ENCODE assay signal across 8 cellular contexts in the genomic region with DNA sequence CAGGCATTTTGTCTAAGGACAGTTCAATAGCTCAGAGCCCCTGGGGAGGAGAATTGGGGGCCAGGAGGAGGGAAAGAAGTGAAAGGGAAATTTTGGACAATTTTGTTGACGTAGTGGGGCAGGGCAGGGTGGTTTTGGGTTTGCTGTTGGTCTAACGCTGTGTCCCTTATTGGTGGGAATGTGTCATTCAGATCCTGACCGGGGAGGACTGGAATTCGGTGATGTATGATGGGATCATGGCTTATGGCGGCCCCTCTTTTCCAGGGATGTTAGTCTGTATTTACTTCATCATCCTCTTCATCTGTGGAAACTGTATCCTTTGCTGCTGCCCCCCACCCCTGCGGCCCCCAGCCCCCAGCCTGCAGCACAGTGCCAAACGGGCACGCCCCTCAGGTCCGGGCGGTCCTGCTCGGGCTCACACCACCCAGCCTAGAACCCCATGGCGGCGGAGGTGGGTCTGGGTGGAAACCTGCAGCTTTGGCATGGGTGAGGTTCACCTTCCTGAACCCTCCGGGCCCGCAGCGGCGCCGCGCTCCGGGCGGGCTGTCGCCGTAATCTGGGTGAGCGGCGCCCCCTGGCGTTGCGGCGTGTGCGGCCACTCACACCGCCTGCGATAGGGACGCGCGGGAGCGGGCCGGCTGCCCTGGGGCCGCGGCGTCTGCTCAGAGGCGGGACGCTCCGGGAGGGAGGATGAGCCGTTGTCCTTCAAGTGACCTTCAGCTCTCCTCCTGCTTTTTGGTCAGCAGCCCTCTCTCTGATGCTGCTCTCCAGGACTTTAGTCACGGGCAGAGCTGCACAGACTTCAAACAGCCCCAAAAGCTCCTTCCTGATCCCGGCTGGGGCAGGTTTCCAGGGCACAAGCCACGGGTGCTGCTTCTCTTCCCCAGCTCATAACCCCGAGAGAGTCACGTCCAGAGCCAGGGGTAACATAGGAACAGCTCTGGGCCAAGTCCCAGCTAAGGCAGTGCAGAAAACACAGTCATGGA.
DNase-seq lines count a peak whose midpoint lies in the region; ATAC-seq, FAIRE-seq and TF ChIP-seq lines count a peak whose summit lies in the region.

No MANE protein-coding gene starts in this region.

- H3K27ac Mint-ChIP-seq in activated naive CD4-positive, alpha-beta T cell treated with anti-CD3 and anti-CD28 coated beads, Interleukin-2, amount 10 ng/mL, durations not matched to agents 7 days and 5 days = no peak overlapping the region
- H3K27ac Mint-ChIP-seq in glutamatergic neuron (ENCODE audit: unreplicated experiment) = peak overlapping the region; percentile 11

- intact Hi-C loops in PC-9 (cut with micrococcal nuclease; ENCODE audit: unreplicated experiment) (loop anchor here (5.0 kb wide), 1 partner anchor 786 kb away; no protein-coding TSS in a partner anchor), pancreas (cut with DNase I) (loop anchor here in 1 of 3 donors (10.0 kb wide), 1 partner anchor 528 kb away; the partner anchor contains the start of gene CACNA1C)

- H3K4me3 ChIP-seq in HEK293 (ENCODE audit: low read depth, low read length) = peak overlapping the region; percentile 21
- H3K4me3 ChIP-seq in PC-9 = no peak overlapping the region
- H3K4me3 ChIP-seq in pancreas = peak overlapping the region in 1 of 4 donors; percentile 30

- H3K27me3 ChIP-seq in PC-9 (ENCODE audit: insufficient read depth, low read depth) (peaks cover 95% of the 10 kb centered on the region), pancreas (peaks cover 0 to 6% (median 0%) of the 10 kb centered on the region in 4 donors)

- H3K4me1 ChIP-seq in HEK293 (ENCODE audit: control insufficient read depth, insufficient read depth, low read length) (no peaks in the 10 kb centered on the region), PC-9 (replicated peaks; ENCODE audit: insufficient read depth) (no peaks in the 10 kb centered on the region), pancreas (no peaks in the 10 kb centered on the region)

- H3F3A ChIP-seq in PC-9 (ENCODE audit: insufficient read depth, low read depth) = no peaks in the 10 kb centered on the region

- BruUV-seq in PC-9 (replicated peaks; lab: Mats Ljungman, UMichigan) = no TSS peak

- H3K79me2 ChIP-seq in PC-9 (ENCODE audit: low read depth) = no peaks in the 10 kb centered on the region

- H3K9me3 ChIP-seq in HEK293 (ENCODE audit: control insufficient read depth, insufficient read depth, low read depth, low read length) (no peaks in the 10 kb centered on the region), PC-9 (ENCODE audit: insufficient read depth, low read depth) (no peaks in the 10 kb centered on the region), pancreas (no peaks in the 10 kb centered on the region)

- H3K4me3 Mint-ChIP-seq in activated naive CD4-positive, alpha-beta T cell treated with anti-CD3 and anti-CD28 coated beads, Interleukin-2, amount 10 ng/mL, durations not matched to agents 7 days and 5 days = no peak overlapping the region
- H3K4me3 Mint-ChIP-seq in glutamatergic neuron (ENCODE audit: unreplicated experiment) = peak overlapping the region; percentile 23

- no peak overlapping the region for H3K4me2 ChIP-seq in PC-9

- no peaks in the 10 kb centered on the region for H4K20me1 ChIP-seq in PC-9 (ENCODE audit: insufficient read depth)

- H3K36me3 Mint-ChIP-seq in activated naive CD4-positive, alpha-beta T cell treated with anti-CD3 and anti-CD28 coated beads, Interleukin-2, amount 10 ng/mL, durations not matched to agents 7 days and 5 days = no peaks in the 10 kb centered on the region
- no peaks in the 10 kb centered on the region for H3K36me3 Mint-ChIP-seq in glutamatergic neuron (ENCODE audit: unreplicated experiment)

- no peaks in the 10 kb centered on the region for H3K9me2 ChIP-seq in PC-9 (ENCODE audit: insufficient read depth)

- DNase-seq in PC-9 = peak in 1 of 2 experiments; percentile 29
- DNase-seq in activated naive CD4-positive, alpha-beta T cell treated with anti-CD3 and anti-CD28 coated beads, Interleukin-2, amount 10 ng/mL, durations not matched to agents 7 days and 5 days = peak; percentile 70
- peak; percentile 83 for DNase-seq in glutamatergic neuron
- peak in 5 of 6 donors; percentile 21 to 90 (median 60) for DNase-seq in pancreas

- TF ChIP-seq CTCF in C4-2B (conservative IDR thresholded peaks at IDR 0.05) = peak; percentile 96
- peak; percentile 76 for TF ChIP-seq CTCF in HEK293 (tag by site-specific recombination; IDR thresholded peaks at IDR 0.05)
- TF ChIP-seq CTCF in PC-9 (conservative IDR thresholded peaks at IDR 0.05) = peak; percentile 67
- peak; percentile 96 for TF ChIP-seq CTCF in glutamatergic neuron (IDR thresholded peaks at IDR 0.05; ENCODE audit: partially characterized antibody, unreplicated experiment)
- TF ChIP-seq CTCF in pancreas (IDR thresholded peaks at IDR 0.05) = peak; percentile 65 to 90 (median 84)

- no peaks in the 10 kb centered on the region for H3K4me1 Mint-ChIP-seq in activated naive CD4-positive, alpha-beta T cell treated with anti-CD3 and anti-CD28 coated beads, Interleukin-2, amount 10 ng/mL, durations not matched to agents 7 days and 5 days
- H3K4me1 Mint-ChIP-seq in glutamatergic neuron (ENCODE audit: low read depth, unreplicated experiment) = peaks cover 29% of the 10 kb centered on the region

- H3K36me3 ChIP-seq in HEK293 (ENCODE audit: control insufficient read depth in 2 of 2, insufficient read depth in 1 of 2, low read length in 2 of 2) (no peaks in the 10 kb centered on the region), PC-9 (ENCODE audit: low read depth) (no peaks in the 10 kb centered on the region), pancreas (no peaks in the 10 kb centered on the region)

- CTCF ChIA-PET in HEK293 (lab: Yijun Ruan, JAX) (interaction anchor here (0.5 to 4.0 kb wide), 54 partner anchors 9 to 1451 kb away, joined by 3 to 20 read pairs (median 4); no protein-coding TSS in a partner anchor), PC-9 (lab: Charles Lee) (no interaction called here)
- CTCF ChIA-PET in activated naive CD4-positive, alpha-beta T cell treated with anti-CD3 and anti-CD28 coated beads, Interleukin-2, amount 10 ng/mL, durations not matched to agents 7 days and 5 days (lab: Charles Lee) = interaction anchor here (0.6 to 1.3 kb wide), 12 partner anchors 8 to 952 kb away, joined by 3 to 4 read pairs (median 3); no protein-coding TSS in a partner anchor

- POLR2A ChIA-PET in HEK293 (lab: Yijun Ruan, JAX) (interaction anchor here (0.5 kb wide), 1 partner anchor 42 kb away, joined by 3 read pairs; no protein-coding TSS in a partner anchor), PC-9 (lab: Charles Lee; ENCODE audit: unreplicated experiment) (no interaction called here)

- no peak overlapping the region for H2AFZ ChIP-seq in PC-9

- no peak overlapping the region for H3K27ac ChIP-seq in C4-2B
- H3K27ac ChIP-seq in HEK293 (ENCODE audit: extremely low read depth, low read depth, low read length) = no peak overlapping the region
- no peak overlapping the region for H3K27ac ChIP-seq in PC-9
- no peak overlapping the region for H3K27ac ChIP-seq in pancreas

- H3K27me3 Mint-ChIP-seq in activated naive CD4-positive, alpha-beta T cell treated with anti-CD3 and anti-CD28 coated beads, Interleukin-2, amount 10 ng/mL, durations not matched to agents 7 days and 5 days = peaks cover 52% of the 10 kb centered on the region
- H3K27me3 Mint-ChIP-seq in glutamatergic neuron (ENCODE audit: unreplicated experiment) = no peaks in the 10 kb centered on the region

- 13 to 16% methylated on average over 30 to 48 of the region's 48 CpGs for WGBS in pancreas, 2 donors

- no peaks in the 10 kb centered on the region for H3K9me3 Mint-ChIP-seq in activated naive CD4-positive, alpha-beta T cell treated with anti-CD3 and anti-CD28 coated beads, Interleukin-2, amount 10 ng/mL, durations not matched to agents 7 days and 5 days
- H3K9me3 Mint-ChIP-seq in glutamatergic neuron (ENCODE audit: unreplicated experiment) = peaks cover 5% of the 10 kb centered on the region

- peak; percentile 89 to 97 (median 94) for ATAC-seq in pancreas
- no peak for ATAC-seq in GM21381 (IDR thresholded peaks at IDR 0.05; ENCODE audit: unreplicated experiment)
- no peak for ATAC-seq in HG02763 (IDR thresholded peaks at IDR 0.05; ENCODE audit: unreplicated experiment)

- no peak for FAIRE-seq in pancreas (lab: Jason Lieb, UNC)

TF ChIP-seq in HEK293, 187 proteins besides CTCF, POLR2A, EP300 and RAD21 (continues in another document):
- TF ChIP-seq ZNF473 (tag by site-specific recombination; IDR thresholded peaks at IDR 0.05) (no peak), ZNF654 (tag by site-specific recombination; IDR thresholded peaks at IDR 0.05; ENCODE audit: low read depth) (peak; percentile 33), ZSCAN30 (tag by site-specific recombination; IDR thresholded peaks at IDR 0.05) (peak; percentile 87), ZNF266 (tag by site-specific recombination; IDR thresholded peaks at IDR 0.05; ENCODE audit: low read depth) (no peak), KLF7 (tag by site-specific recombination; IDR thresholded peaks at IDR 0.05; ENCODE audit: borderline replicate concordance) (no peak), SETDB1 (IDR thresholded peaks at IDR 0.05; ENCODE audit: insufficient read length, low read length) (no peak), ZIC2 (tag by site-specific recombination; IDR thresholded peaks at IDR 0.05) (peak; percentile 69), ZBTB48 (tag by site-specific recombination; IDR thresholded peaks at IDR 0.05) (0 out of 2 replicates have a peak, but pooled peaks have one; percentile 31), ZNF501 (tag by site-specific recombination; IDR thresholded peaks at IDR 0.05) (no peak), ZNF292 (tag by site-specific recombination; IDR thresholded peaks at IDR 0.05; ENCODE audit: borderline replicate concordance, low read depth) (no peak), ZNF600 (tag by site-specific recombination; IDR thresholded peaks at IDR 0.05) (0 out of 2 replicates have a peak, but pooled peaks have one; percentile 35), ZNF391 (tag by site-specific recombination; IDR thresholded peaks at IDR 0.05; ENCODE audit: borderline replicate concordance, low read depth) (0 out of 2 replicates have a peak, but pooled peaks have one; percentile 41), HOXC10 (CRISPR knock-in tag; IDR thresholded peaks at IDR 0.05) (no peak), ZNF223 (tag by site-specific recombination; IDR thresholded peaks at IDR 0.05) (no peak)
- TF ChIP-seq, protein P1, sequence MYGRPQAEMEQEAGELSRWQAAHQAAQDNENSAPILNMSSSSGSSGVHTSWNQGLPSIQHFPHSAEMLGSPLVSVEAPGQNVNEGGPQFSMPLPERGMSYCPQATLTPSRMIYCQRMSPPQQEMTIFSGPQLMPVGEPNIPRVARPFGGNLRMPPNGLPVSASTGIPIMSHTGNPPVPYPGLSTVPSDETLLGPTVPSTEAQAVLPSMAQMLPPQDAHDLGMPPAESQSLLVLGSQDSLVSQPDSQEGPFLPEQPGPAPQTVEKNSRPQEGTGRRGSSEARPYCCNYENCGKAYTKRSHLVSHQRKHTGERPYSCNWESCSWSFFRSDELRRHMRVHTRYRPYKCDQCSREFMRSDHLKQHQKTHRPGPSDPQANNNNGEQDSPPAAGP (tag by site-specific recombination; IDR thresholded peaks at IDR 0.05) = peak; percentile 42; the same call in 1 of the 2 replicates

Comparison
In these comparisons a context has a peak if more than half of its experiments do, and no peak if none do; other contexts are left out.
1. ATAC-seq: peak in pancreas (4 of 4); none in GM21381 (single experiment) and HG02763 (single experiment).
2. Peak in every context shown above with its lines, with median percentiles within 50 percentile points of each other: CTCF ChIP-seq.